In genomic region chr21:15732290-15732995, GRCh38 we compare ENCODE assay signal across 8 cellular contexts. TPM values are rescaled to one million over a fixed set of nuclear protein-coding genes. Genes with fewer than 3 reads are reported as not detected.
A peak's percentile ranks its signal among the peaks of the same experiment; 100 is the strongest.
DNase-seq lines count a peak whose midpoint lies in the region; ATAC-seq and TF ChIP-seq lines count a peak whose summit lies in the region.

No MANE protein-coding gene starts in this region.

- TF ChIP-seq EP300 in sigmoid colon (IDR thresholded peaks at IDR 0.05): no peak

- H3K4me3 ChIP-seq in sigmoid colon: peak overlapping the region; percentile 82 to 92 (median 87)

- H3K9ac ChIP-seq in ES-I3 (ENCODE audit: low read depth, low read length): peak overlapping the region; percentile 75; the same call in 1 of the 2 replicates

- peak; percentile 32 for ATAC-seq in GM19463 (IDR thresholded peaks at IDR 0.05; ENCODE audit: unreplicated experiment)
- ATAC-seq in HG03457 (IDR thresholded peaks at IDR 0.05; ENCODE audit: unreplicated experiment): peak; percentile 45

- no peak for TF ChIP-seq CTCF in sigmoid colon (IDR thresholded peaks at IDR 0.05)

- 4 to 8% methylated on average over 6 of the region's 6 CpGs for WGBS in sigmoid colon, 2 donors

- H3K9me3 ChIP-seq in ES-I3 (ENCODE audit: control insufficient read depth, insufficient read depth, low read length) (no peaks in the 10 kb centered on the region), sigmoid colon (no peaks in the 10 kb centered on the region)

- H3K36me3 ChIP-seq in ES-I3 (ENCODE audit: insufficient read depth, low read length) (no peaks in the 10 kb centered on the region), sigmoid colon (no peaks in the 10 kb centered on the region)

- no peak for TF ChIP-seq POLR2A in sigmoid colon (IDR thresholded peaks at IDR 0.05)

- H3K4me1 ChIP-seq in ES-I3 (ENCODE audit: insufficient read depth, low read length) (peaks cover 4% of the 10 kb centered on the region; the same call in 1 of the 2 replicates), sigmoid colon (peaks cover 0 to 58% (median 27%) of the 10 kb centered on the region in 4 donors)

- no peaks in the 10 kb centered on the region for H3K27me3 ChIP-seq in sigmoid colon

- intact Hi-C loops in sigmoid colon (cut with DNase I): loop anchor here (5.0 to 10.0 kb wide), 3 partner anchors 95 to 1882 kb away; partner anchors contain the start of genes BTG3 and HSPA13

- H3K27ac ChIP-seq in sigmoid colon: peak overlapping the region; percentile 93 to 98 (median 95)

- DNase-seq in SKM-1 treated with dmso at 0.1 percent for 144 hours (lab: John Stamatoyannopoulos, UW; ENCODE audit: unreplicated experiment) (peak; percentile 78), fibroblast of gingiva (ENCODE audit: low read depth) (peak; percentile 14), sigmoid colon (no peak), DMS153 (lab: John Stamatoyannopoulos, UW) (no peak), NCI-H2196 treated with DMSO at 0.1 percent for 48 hours (lab: John Stamatoyannopoulos, UW; ENCODE audit: unreplicated experiment) (no peak)

RNA-seq across cellular contexts. Expression of gene USP25, which starts 2.7 kb away (rescaled TPM):
- 10 to 100 TPM; 37.9 to 54.0 (median 49.0) TPM for total RNA-seq in sigmoid colon
- polyA plus RNA-seq in sigmoid colon: 10 to 100 TPM; 10.2 to 12.6 (median 12.0) TPM

Comparison
In these comparisons a context has a peak if more than half of its experiments do, and no peak if none do; other contexts are left out.
1. DNase-seq: peak in SKM-1 treated with dmso at 0.1 percent for 144 hours (single experiment) and fibroblast of gingiva (single experiment); none in sigmoid colon (single experiment), DMS153 (single experiment) and NCI-H2196 treated with DMSO at 0.1 percent for 48 hours (single experiment).